Comparison of ENCODE assay signal across 15 cellular contexts in the genomic region with DNA sequence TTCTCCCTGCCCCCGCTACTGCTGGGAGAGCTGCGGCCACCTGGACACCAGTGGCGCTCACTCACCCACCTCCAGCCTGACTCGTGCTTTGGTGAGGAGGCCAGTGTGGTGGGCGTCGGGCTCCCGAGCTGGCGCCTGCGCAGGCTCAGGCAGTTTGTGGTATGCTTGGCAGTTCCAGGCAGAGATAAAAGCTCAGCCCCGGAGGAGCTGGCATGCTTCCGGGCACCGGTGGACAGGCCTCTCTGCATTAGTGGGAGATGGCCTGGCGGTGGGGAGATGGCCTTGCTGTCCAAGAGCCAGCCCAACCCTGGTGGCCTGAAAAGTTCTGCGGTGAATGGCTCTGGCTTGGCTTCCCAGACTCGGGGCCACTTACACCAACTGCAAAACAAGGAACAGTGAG. TPM values are rescaled to one million over a fixed set of nuclear protein-coding genes. Genes with fewer than 3 reads are reported as not detected.
A peak's percentile ranks its signal among the peaks of the same experiment; 100 is the strongest.
DNase-seq lines count a peak whose midpoint lies in the region; ATAC-seq and TF ChIP-seq lines count a peak whose summit lies in the region.
"Had no signal": no experiment of that assay in that cellular context is flagged by ENCODE, and none has a peak within 500 bp of the region (broad histone marks: within the 10 kb centered on the region; RNA-seq: fewer than 3 reads in every experiment).

No MANE protein-coding gene starts in this region.

- H2AFZ ChIP-seq in SK-N-SH (ENCODE audit: low read depth) (no peak overlapping the region), trophoblast cell (ENCODE audit: insufficient read depth, low read length, poor library complexity) (no peak overlapping the region)

- ATAC-seq in HG02938 (IDR thresholded peaks at IDR 0.05; ENCODE audit: unreplicated experiment) = no peak
- ATAC-seq: left lung had no signal

- intact Hi-C loops in dorsolateral prefrontal cortex (cut with DNase I) = no loop called here

- no peak overlapping the region for H3K18ac ChIP-seq in trophoblast cell (ENCODE audit: low read length)

- POLR2A ChIA-PET in HEK293 (lab: Yijun Ruan, JAX) (no interaction called here), SK-N-SH (lab: Yijun Ruan, JAX) (no interaction called here)

- no peak overlapping the region for H3K23ac ChIP-seq in trophoblast cell (ENCODE audit: low read length)

- TF ChIP-seq EP300 in SK-N-SH (IDR thresholded peaks at IDR 0.05; ENCODE audit: borderline replicate concordance in 1 of 2, low read depth in 1 of 2, low read length in 1 of 2) = no peak

- no peak overlapping the region for H2AK5ac ChIP-seq in trophoblast cell (ENCODE audit: low read length)

- H3K36me3 ChIP-seq in HEK293 (ENCODE audit: control insufficient read depth in 2 of 2, insufficient read depth in 1 of 2, low read length in 2 of 2) (no peaks in the 10 kb centered on the region), SK-N-SH (replicated peaks in 1 of 2; ENCODE audit: control insufficient read depth in 1 of 2, insufficient read depth in 2 of 2, low read length in 1 of 2) (no peaks in the 10 kb centered on the region), trophoblast cell (ENCODE audit: control insufficient read depth in 1 of 2, insufficient read depth in 2 of 2, low read length in 2 of 2) (peaks cover 2 to 7% of the 10 kb centered on the region in 2 experiments)
- H3K36me3 ChIP-seq: left lung had no signal

- H3K4me1 ChIP-seq in HEK293 (ENCODE audit: control insufficient read depth, insufficient read depth, low read length) (no peaks in the 10 kb centered on the region), SK-N-SH (ENCODE audit: control insufficient read depth in 1 of 2, insufficient read depth in 2 of 2, low read depth in 1 of 2, low read length in 1 of 2) (peaks cover 19 to 31% of the 10 kb centered on the region in 2 experiments; a peak in 3 of 4 replicates), trophoblast cell (ENCODE audit: control insufficient read depth in 1 of 2, insufficient read depth in 2 of 2, low read length in 2 of 2) (peaks cover 25 to 45% of the 10 kb centered on the region in 2 experiments)

- no peaks in the 10 kb centered on the region for H3K9me3 ChIP-seq in HEK293 (ENCODE audit: control insufficient read depth, insufficient read depth, low read depth, low read length)
- no peaks in the 10 kb centered on the region for H3K9me3 ChIP-seq in SK-N-SH
- no peaks in the 10 kb centered on the region for H3K9me3 ChIP-seq in trophoblast cell (ENCODE audit: insufficient read depth, low read depth, low read length)
- H3K9me3 ChIP-seq: left lung had no signal

- TF ChIP-seq CTCF in HEK293 (tag by site-specific recombination; IDR thresholded peaks at IDR 0.05) = no peak
- no peak for TF ChIP-seq CTCF in SK-N-SH (IDR thresholded peaks at IDR 0.05)
- no peak for TF ChIP-seq CTCF in dorsolateral prefrontal cortex (IDR thresholded peaks at IDR 0.05 in 54 of 56, conservative IDR thresholded peaks at IDR 0.05 in 2 of 56; ENCODE audit: low read depth in 1 of 56, partially characterized antibody in 56 of 56)

- peaks cover 17% of the 10 kb centered on the region for H3K79me1 ChIP-seq in trophoblast cell (ENCODE audit: low read length)

- no peak overlapping the region for H2BK120ac ChIP-seq in trophoblast cell (ENCODE audit: insufficient read depth, low read length, poor library complexity)

- H3K4me2 ChIP-seq in SK-N-SH = 0 out of 2 replicates have a peak overlapping the region, but pooled peaks have one; percentile 52
- H3K4me2 ChIP-seq in trophoblast cell (ENCODE audit: low read length) = no peak overlapping the region

- H3K27me3 ChIP-seq in SK-N-SH (ENCODE audit: insufficient read depth) (no peaks in the 10 kb centered on the region), dorsolateral prefrontal cortex (no peaks in the 10 kb centered on the region), trophoblast cell (ENCODE audit: insufficient read depth, low read length) (no peaks in the 10 kb centered on the region)

- H2BK12ac ChIP-seq in trophoblast cell (ENCODE audit: low read length) = no peak overlapping the region

- H3K9ac ChIP-seq in SK-N-SH (no peak overlapping the region), trophoblast cell (ENCODE audit: low read length) (peak overlapping the region; percentile 17)

- H4K12ac ChIP-seq in trophoblast cell (ENCODE audit: low read depth, low read length) = no peak overlapping the region

- WGBS in SK-N-SH (ENCODE audit: low lambda C conversion rate) = 49% methylated on average over 10 of the region's 15 CpGs
- WGBS in trophoblast cell (ENCODE audit: extremely low coverage, insufficient coverage, insufficient read length) = no CpG with 5 or more reads among the region's 15 CpGs

- H3F3A ChIP-seq in SK-N-SH (replicated peaks; ENCODE audit: insufficient read depth) = peaks cover 6% of the 10 kb centered on the region

- no peak overlapping the region for H3K4me3 ChIP-seq in HEK293 (ENCODE audit: low read depth, low read length)
- no peak overlapping the region for H3K4me3 ChIP-seq in SK-N-SH (ENCODE audit: low read depth in 2 of 2, low read length in 1 of 2)
- peak overlapping the region in 32 of 59 donors; percentile 2 to 77 (median 45) for H3K4me3 ChIP-seq in dorsolateral prefrontal cortex
- no peak overlapping the region for H3K4me3 ChIP-seq in trophoblast cell (ENCODE audit: low read depth, low read length)
- H3K4me3 ChIP-seq: left lung had no signal

- no peak for DNase-seq in SK-N-SH
- DNase-seq in dorsolateral prefrontal cortex = peak in 5 of 10 donors; percentile 33 to 78 (median 65)
- DNase-seq in trophoblast cell = no peak
- DNase-seq in activated effector memory CD4-positive, alpha-beta T cell treated with anti-CD3 and anti-CD28 coated beads, Interleukin-2, amount 50 U/mL, for 16 hours = no peak
- DNase-seq in NCI-H1092 treated with DMSO at 0.1 percent for 48 hours (lab: John Stamatoyannopoulos, UW) = no peak
- no peak for DNase-seq in HuH-7.5 (ENCODE audit: low spot score)
- DNase-seq: activated CD4-positive, alpha-beta T cell treated with anti-CD3 and anti-CD28 coated beads for 4 hours; activated naive CD4-positive, alpha-beta T cell treated with anti-CD3 and anti-CD28 coated beads, Interleukin-2, amount 50 U/mL, for 16 hours; KBM-7; NCI-H1417 treated with DMSO at 0.1 percent for 48 hours; SHP77 treated with DMSO at 0.1 percent for 48 hours had no signal

- no peak overlapping the region for H4K91ac ChIP-seq in trophoblast cell (ENCODE audit: low read depth, low read length)

- H3K9me2 ChIP-seq in SK-N-SH = no peaks in the 10 kb centered on the region

- H3K14ac ChIP-seq in trophoblast cell (ENCODE audit: low read length) = no peak overlapping the region

- CTCF ChIA-PET in HEK293 (lab: Yijun Ruan, JAX) = interaction anchor here (0.5 to 8.7 kb wide), 3 partner anchors 16 to 891 kb away, joined by 3 to 60 read pairs (median 4); no protein-coding TSS in a partner anchor
- CTCF ChIA-PET in SK-N-SH (lab: Yijun Ruan, JAX) = interaction anchor here (0.9 to 8.5 kb wide), 4 partner anchors 11 to 56 kb away, joined by 3 to 101 read pairs (median 4); no protein-coding TSS in a partner anchor

- H2BK5ac ChIP-seq in trophoblast cell (ENCODE audit: low read depth, low read length, poor library complexity) = no peak overlapping the region

- no peak for TF ChIP-seq RAD21 in SK-N-SH (IDR thresholded peaks at IDR 0.05; ENCODE audit: low read length)

- H3K4ac ChIP-seq in trophoblast cell (ENCODE audit: low read depth, low read length) = no peak overlapping the region

- no peak overlapping the region for H4K8ac ChIP-seq in trophoblast cell (ENCODE audit: low read depth, low read length)

- H4K20me1 ChIP-seq in SK-N-SH (ENCODE audit: insufficient read depth) = no peaks in the 10 kb centered on the region

- H3K79me2 ChIP-seq in SK-N-SH (ENCODE audit: insufficient read depth) = no peaks in the 10 kb centered on the region
- peaks cover 3% of the 10 kb centered on the region for H3K79me2 ChIP-seq in trophoblast cell (ENCODE audit: control insufficient read depth, insufficient read depth, low read length, poor library complexity)

- H3K27ac ChIP-seq in HEK293 (ENCODE audit: extremely low read depth, low read depth, low read length) (no peak overlapping the region), SK-N-SH (ENCODE audit: low read depth in 2 of 2, low read length in 1 of 2) (0 out of 4 replicates have a peak overlapping the region, but pooled peaks of 1 of the 2 experiments have one; percentile 8), dorsolateral prefrontal cortex (peak overlapping the region in 58 of 59 donors; percentile 2 to 96 (median 90)), trophoblast cell (ENCODE audit: low read depth, low read length) (no peak overlapping the region)

TF ChIP-seq in HEK293, 187 proteins besides CTCF, POLR2A, EP300 and RAD21:
- TF ChIP-seq ZNF561 (tag by site-specific recombination; IDR thresholded peaks at IDR 0.05; ENCODE audit: borderline replicate concordance) (no peak), ZFHX2 (tag by site-specific recombination; conservative IDR thresholded peaks at IDR 0.05) (0 out of 2 replicates have a peak, but pooled peaks have one; percentile 20), EGR2 (tag by site-specific recombination; IDR thresholded peaks at IDR 0.05; ENCODE audit: low read depth) (peak; percentile 49)
TF ChIP-seq in HEK293: peak in this region for 2.

TF ChIP-seq in SK-N-SH, 30 proteins besides CTCF, POLR2A, EP300 and RAD21:
- TF ChIP-seq TCF12 (IDR thresholded peaks at IDR 0.05) (peak; percentile 50; the same call in 1 of the 2 replicates), MXI1 (IDR thresholded peaks at IDR 0.05; ENCODE audit: low read depth, low read length) (no peak)
- TF ChIP-seq, protein P1, sequence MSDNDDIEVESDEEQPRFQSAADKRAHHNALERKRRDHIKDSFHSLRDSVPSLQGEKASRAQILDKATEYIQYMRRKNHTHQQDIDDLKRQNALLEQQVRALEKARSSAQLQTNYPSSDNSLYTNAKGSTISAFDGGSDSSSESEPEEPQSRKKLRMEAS (IDR thresholded peaks at IDR 0.05; ENCODE audit: low read depth) = 0 out of 2 replicates have a peak, but pooled peaks have one; percentile 45

RNA-seq across cellular contexts. Expression of gene ADGRG1, which starts 4.1 kb away (rescaled TPM):
- polyA plus RNA-seq in SK-N-SH (2012; rRNA removed) = 2.6 and 7.4 TPM in 2 replicates
- polyA plus RNA-seq in SK-N-SH (2012; cell fraction: cytosol; rRNA removed) = 3.1 and 4.6 TPM in 2 replicates
- polyA plus RNA-seq in SK-N-SH (2012; cell fraction: nucleus; rRNA removed) = 8.1 and 10.9 TPM in 2 replicates
- total RNA-seq in dorsolateral prefrontal cortex = 100 to 1,000 TPM in 117 of 120 experiments, 10 to 100 TPM in 3; 82.9 to 344 (median 153) TPM
- 242 and 265 TPM in 2 replicates for polyA plus RNA-seq in trophoblast cell (2013)

RNA-seq across cellular contexts. Expression of gene ADGRG3, which starts 35.5 kb away (rescaled TPM):
- polyA plus RNA-seq in SK-N-SH (2012; rRNA removed) = not detected in 2 replicates
- not detected in 2 replicates for polyA plus RNA-seq in SK-N-SH (2012; cell fraction: cytosol; rRNA removed)
- polyA plus RNA-seq in SK-N-SH (2012; cell fraction: nucleus; rRNA removed) = not detected in 2 replicates
- 1 to 10 TPM in 31 of 120 experiments, under 1 TPM in 54, not detected in 35; 0.11 to 5.1 (median 0.77) TPM for total RNA-seq in dorsolateral prefrontal cortex
- 0.49 and 0.54 TPM in 2 replicates for polyA plus RNA-seq in trophoblast cell (2013)
- total RNA-seq: pulmonary artery endothelial cell had no signal

Comparison
In these comparisons a context has a peak if more than half of its experiments do, and no peak if none do; other contexts are left out.
1. H3K27ac ChIP-seq: peak in dorsolateral prefrontal cortex (58 of 59); none in HEK293 (single experiment) and trophoblast cell (single experiment).
2. H3K4me3 ChIP-seq: peak in dorsolateral prefrontal cortex (32 of 59); none in HEK293 (single experiment), SK-N-SH (0 of 2) and trophoblast cell (single experiment).